17 cellular contexts compared by ENCODE assay signal in genomic region chr6:54060286-54060685, GRCh38. TPM values are rescaled to one million over a fixed set of nuclear protein-coding genes. Genes with fewer than 3 reads are reported as not detected.
DNase-seq lines count a peak whose midpoint lies in the region; ATAC-seq, FAIRE-seq and TF ChIP-seq lines count a peak whose summit lies in the region.
"Had no signal": no experiment of that assay in that cellular context is flagged by ENCODE, and none has a peak within 500 bp of the region (broad histone marks: within the 10 kb centered on the region; RNA-seq: fewer than 3 reads in every experiment).

No MANE protein-coding gene starts in this region.

- H3K9me3 ChIP-seq in PC-3 (ENCODE audit: low read length): no peaks in the 10 kb centered on the region
- H3K9me3 ChIP-seq in small intestine (ENCODE audit: control insufficient read depth, low read depth): no peaks in the 10 kb centered on the region
- H3K9me3 ChIP-seq: MG63 had no signal

- no peaks in the 10 kb centered on the region for H3K9me2 ChIP-seq in PC-3 (replicated peaks; ENCODE audit: low read length)

- H3K4me3 ChIP-seq in PC-3 (ENCODE audit: low read length) (no peak overlapping the region), fibroblast of pulmonary artery (replicated peaks; ENCODE audit: low read depth, low read length) (no peak overlapping the region), small intestine (ENCODE audit: low read depth in 1 of 2, low read length in 2 of 2) (no peak overlapping the region)
- H3K4me3 ChIP-seq: MG63 had no signal

- no TSS peak for BruUV-seq in PC-3 (replicated peaks; lab: Mats Ljungman, UMichigan)

- no peaks in the 10 kb centered on the region for H3K4me1 ChIP-seq in PC-3 (ENCODE audit: insufficient read depth, low read length)
- H3K4me1 ChIP-seq in small intestine (ENCODE audit: control insufficient read depth in 2 of 2, insufficient read depth in 1 of 2, low read depth in 1 of 2, low read length in 1 of 2): peaks cover 0 to 4% of the 10 kb centered on the region in 2 donors

- no peaks in the 10 kb centered on the region for H3K79me2 ChIP-seq in PC-3 (ENCODE audit: low read length)

- H4K20me1 ChIP-seq in PC-3 (ENCODE audit: low read length): no peaks in the 10 kb centered on the region

- FAIRE-seq in small intestine (lab: Jason Lieb, UNC): no peak
- FAIRE-seq: G401.6 had no signal

- H3K27ac ChIP-seq in PC-3 (ENCODE audit: low read length) (no peak overlapping the region), small intestine (ENCODE audit: low read depth in 1 of 2, low read length in 1 of 2) (no peak overlapping the region)

- H3K27me3 ChIP-seq in PC-3 (ENCODE audit: low read length): no peaks in the 10 kb centered on the region
- H3K27me3 ChIP-seq in small intestine (ENCODE audit: control insufficient read depth in 2 of 2, insufficient read depth in 2 of 2, low read length in 2 of 2): no peaks in the 10 kb centered on the region
- H3K27me3 ChIP-seq: MG63 had no signal

- H3F3A ChIP-seq in PC-3 (ENCODE audit: low read length, unreplicated experiment): no peaks in the 10 kb centered on the region

- TF ChIP-seq CTCF in PC-3 (conservative IDR thresholded peaks at IDR 0.05; ENCODE audit: low read depth, low read length) (no peak), fibroblast of pulmonary artery (IDR thresholded peaks at IDR 0.05; ENCODE audit: low read length, missing control alignments) (no peak)

- H3K9ac ChIP-seq in PC-3 (ENCODE audit: low read length): no peak overlapping the region

- H3K4me2 ChIP-seq in PC-3 (ENCODE audit: low read length): 0 out of 2 replicates have a peak overlapping the region, but pooled peaks have one; percentile 53

- peak; percentile 42 for DNase-seq in ELR (ENCODE audit: low read depth)
- DNase-seq in PC-3: no peak
- DNase-seq in fibroblast of pulmonary artery (ENCODE audit: low read depth): peak; percentile 92
- peak; percentile 40 for DNase-seq in pulmonary artery endothelial cell (ENCODE audit: low read depth, low spot score)
- DNase-seq in small intestine: no peak
- no peak for DNase-seq in NCI-H2196 treated with DMSO at 0.1 percent for 48 hours (lab: John Stamatoyannopoulos, UW; ENCODE audit: unreplicated experiment)
- DNase-seq: activated naive CD8-positive, alpha-beta T cell treated with anti-CD3 and anti-CD28 coated beads, Interleukin-2, amount 50 U/mL, for 24 hours; GOT3; MG63; NCI-H2107; stimulated activated CD4-positive, alpha-beta T cell treated with anti-CD3 and anti-CD28 coated beads, Interleukin-4, amount 100 ng/mL, for 4 hours; stimulated activated naive CD8-positive, alpha-beta T cell treated with anti-CD3 and anti-CD28 coated beads, Interleukin-15, Interleukin-2, amounts not matched to agents 100 U/mL and 50 U/mL, for 24 hours had no signal

- CTCF ChIA-PET in PC-3 (lab: Charles Lee): no interaction called here

- H2AFZ ChIP-seq in PC-3 (ENCODE audit: low read length): no peak overlapping the region; the same call in 1 of the 2 replicates

- H3K36me3 ChIP-seq in PC-3 (ENCODE audit: low read depth, low read length) (no peaks in the 10 kb centered on the region), small intestine (ENCODE audit: control insufficient read depth in 2 of 2, insufficient read depth in 2 of 2, low read length in 2 of 2) (no peaks in the 10 kb centered on the region)
- H3K36me3 ChIP-seq: MG63 had no signal

- POLR2A ChIA-PET in PC-3 (lab: Charles Lee; ENCODE audit: unreplicated experiment): no interaction called here

- intact Hi-C loops in PC-3 (cut with micrococcal nuclease): no loop called here

- ATAC-seq in PC-3: no peak
- ATAC-seq in GM18861 (IDR thresholded peaks at IDR 0.05; ENCODE audit: unreplicated experiment): no peak
- no peak for ATAC-seq in GM21825 (IDR thresholded peaks at IDR 0.05; ENCODE audit: unreplicated experiment)
- ATAC-seq: activated CD4-positive, CD25-positive, alpha-beta regulatory T cell treated with anti-CD3 and anti-CD28 coated beads, Interleukin-2, amount 50 U/mL, for 24 hours; activated naive CD8-positive, alpha-beta T cell treated with anti-CD3 and anti-CD28 coated beads, Interleukin-2, amount 50 U/mL, for 24 hours; stimulated activated naive CD8-positive, alpha-beta T cell treated with anti-CD3 and anti-CD28 coated beads, Interleukin-15, Interleukin-2, amounts not matched to agents 100 U/mL and 50 U/mL, for 24 hours had no signal

- WGBS in small intestine, 3 donors: 71 to 80% (median 74%) methylated on average over 2 of the region's 2 CpGs

RNA-seq across cellular contexts. Expression of gene MLIP, which starts 51.0 kb away (rescaled TPM):
- total RNA-seq in PC-3 (2014; rRNA removed): not detected in 2 replicates
- 10.8 and 21.7 TPM in 2 replicates for total RNA-seq in pulmonary artery endothelial cell
- polyA plus RNA-seq in small intestine: 1 to 10 TPM in 2 of 3 donors, under 1 TPM in 1; 0.75 to 5.1 (median 3.6) TPM
- polyA plus RNA-seq: CD14-positive monocyte had no signal

Comparison
In these comparisons a context has a peak if more than half of its experiments do, and no peak if none do; other contexts are left out.
1. DNase-seq: peak in ELR (single experiment), fibroblast of pulmonary artery (single experiment) and pulmonary artery endothelial cell (single experiment); none in PC-3 (single experiment), small intestine (single experiment) and NCI-H2196 treated with DMSO at 0.1 percent for 48 hours (single experiment).
2. RNA of gene MLIP, which starts 51.0 kb away (total RNA-seq): 10.8 to 21.7 TPM in pulmonary artery endothelial cell; not detected in PC-3; every median in the first group is over 10 times any median in the second.